Comparison of ENCODE assay signal across 12 cellular contexts in genomic region chr1:229130028-229130668, GRCh38.
A peak's percentile ranks its signal among the peaks of the same experiment; 100 is the strongest.
DNase-seq lines count a peak whose midpoint lies in the region; ATAC-seq and TF ChIP-seq lines count a peak whose summit lies in the region.
"Had no signal": no experiment of that assay in that cellular context is flagged by ENCODE, and none has a peak within 500 bp of the region (broad histone marks: within the 10 kb centered on the region; RNA-seq: fewer than 3 reads in every experiment).

No MANE protein-coding gene starts in this region.

- no peak for TF ChIP-seq EP300 in stomach (IDR thresholded peaks at IDR 0.05)

- no peaks in the 10 kb centered on the region for H3K36me3 ChIP-seq in stomach
- no peaks in the 10 kb centered on the region for H3K36me3 ChIP-seq in spleen

- H3K4me3 ChIP-seq in stomach (no peak overlapping the region), spleen (no peak overlapping the region)
- H3K4me3 ChIP-seq: SK-N-MC had no signal

- H3K4me1 Mint-ChIP-seq in activated CD4-positive, alpha-beta T cell treated with anti-CD3 and anti-CD28 coated beads, Interleukin-2, amount 10 ng/mL, durations not matched to agents 24 days and 14 days, result peaks cover 20% of the 10 kb centered on the region
- peaks cover 56 to 58% (median 56%) of the 10 kb centered on the region in 3 donors for H3K4me1 Mint-ChIP-seq in T-cell
- peaks cover 55 to 60% of the 10 kb centered on the region in 2 donors for H3K4me1 Mint-ChIP-seq in immature natural killer cell

- peaks cover 11% of the 10 kb centered on the region for H3K9me3 Mint-ChIP-seq in activated CD4-positive, alpha-beta T cell treated with anti-CD3 and anti-CD28 coated beads, Interleukin-2, amount 10 ng/mL, durations not matched to agents 24 days and 14 days
- peaks cover 6 to 8% (median 7%) of the 10 kb centered on the region in 3 donors for H3K9me3 Mint-ChIP-seq in T-cell
- H3K9me3 Mint-ChIP-seq in immature natural killer cell, result peaks cover 2 to 9% (median 6%) of the 10 kb centered on the region in 6 donors

- DNase-seq in activated CD4-positive, alpha-beta T cell treated with anti-CD3 and anti-CD28 coated beads, Interleukin-2, amount 10 ng/mL, durations not matched to agents 24 days and 14 days, result peak; percentile 61
- DNase-seq in activated CD4-positive, alpha-beta T cell treated with anti-CD3 and anti-CD28 coated beads for 48 hours, result no peak
- DNase-seq in T-cell, result peak in 31 of 34 experiments; percentile 7 to 74 (median 33)
- DNase-seq in immature natural killer cell, result peak in 1 of 3 donors; percentile 7
- peak; percentile 48 for DNase-seq in stomach
- no peak for DNase-seq in spleen
- no peak for DNase-seq in RWPE1 (ENCODE audit: low spot score)
- DNase-seq: activated CD8-positive, alpha-beta memory T cell treated with anti-CD3 and anti-CD28 coated beads, Interleukin-2, amount 50 U/mL, for 48 hours; dermis blood vessel endothelial cell; posterior cingulate gyrus had no signal

- H3K27me3 Mint-ChIP-seq in activated CD4-positive, alpha-beta T cell treated with anti-CD3 and anti-CD28 coated beads, Interleukin-2, amount 10 ng/mL, durations not matched to agents 24 days and 14 days, result peaks cover 39% of the 10 kb centered on the region
- no peaks in the 10 kb centered on the region for H3K27me3 Mint-ChIP-seq in T-cell
- peaks cover 8 to 18% (median 9%) of the 10 kb centered on the region in 3 donors for H3K27me3 Mint-ChIP-seq in immature natural killer cell (ENCODE audit: low read depth in 3 of 3)

- intact Hi-C loops in activated CD4-positive, alpha-beta T cell treated with anti-CD3 and anti-CD28 coated beads, Interleukin-2, amount 10 ng/mL, durations not matched to agents 24 days and 14 days (cut with micrococcal nuclease), result no loop called here
- intact Hi-C loops in stomach (cut with DNase I; ENCODE audit: low total_unique reads), result no loop called here
- intact Hi-C loops in spleen (cut with DNase I; ENCODE audit: low total_unique reads), result no loop called here

- POLR2A ChIA-PET in T-cell (lab: Charles Lee) (interaction anchor here in 1 of 2 donors (0.6 kb wide), 1 partner anchor 332 kb away, joined by 4 read pairs; no protein-coding TSS in a partner anchor), RWPE1 (lab: Yijun Ruan, JAX; ENCODE audit: low non-redundant PET) (no interaction called here)

- peaks cover 0 to 9% (median 4%) of the 10 kb centered on the region in 4 donors for H3K9me3 ChIP-seq in stomach
- H3K9me3 ChIP-seq in spleen, result peaks cover 0 to 13% (median 8%) of the 10 kb centered on the region in 8 donors

- no peak overlapping the region for H3K27ac Mint-ChIP-seq in activated CD4-positive, alpha-beta T cell treated with anti-CD3 and anti-CD28 coated beads, Interleukin-2, amount 10 ng/mL, durations not matched to agents 24 days and 14 days
- H3K27ac Mint-ChIP-seq in T-cell (peak overlapping the region; percentile 58 to 81), immature natural killer cell (peak overlapping the region in 2 of 6 donors; percentile 11 to 59)

- CTCF ChIA-PET in T-cell (lab: Charles Lee) (no interaction called here), RWPE1 (lab: Yijun Ruan, JAX) (interaction anchor here (0.7 kb wide), 2 partner anchors 14 to 254 kb away, joined by 3 to 5 read pairs; no protein-coding TSS in a partner anchor)

- TF ChIP-seq CTCF in stomach (IDR thresholded peaks at IDR 0.05) (no peak), spleen (IDR thresholded peaks at IDR 0.05 in 8 of 11, conservative IDR thresholded peaks at IDR 0.05 in 3 of 11) (no peak), RWPE1 (conservative IDR thresholded peaks at IDR 0.05; ENCODE audit: low read depth) (no peak)

- 55 to 69% (median 63%) methylated on average over 9 of the region's 9 CpGs for WGBS in stomach, 5 donors
- 34 to 44% (median 38%) methylated on average over 9 of the region's 9 CpGs for WGBS in spleen, 5 donors

- H3K27me3 ChIP-seq in stomach (no peaks in the 10 kb centered on the region), spleen (replicated peaks in 1 of 7) (peaks cover 0 to 5% (median 0%) of the 10 kb centered on the region in 7 donors)

- H3K4me1 ChIP-seq in stomach (peaks cover 0 to 69% (median 20%) of the 10 kb centered on the region in 4 donors), spleen (peaks cover 5 to 54% (median 39%) of the 10 kb centered on the region in 6 donors)

- TF ChIP-seq POLR2A in stomach (IDR thresholded peaks at IDR 0.05) (no peak), spleen (IDR thresholded peaks at IDR 0.05) (no peak)

- H3K4me3 Mint-ChIP-seq in activated CD4-positive, alpha-beta T cell treated with anti-CD3 and anti-CD28 coated beads, Interleukin-2, amount 10 ng/mL, durations not matched to agents 24 days and 14 days, result no peak overlapping the region
- H3K4me3 Mint-ChIP-seq in T-cell (peak overlapping the region; percentile 4 to 57 (median 38)), immature natural killer cell (peak overlapping the region; percentile 38 to 69 (median 61))

- peaks cover 3% of the 10 kb centered on the region for H3K36me3 Mint-ChIP-seq in activated CD4-positive, alpha-beta T cell treated with anti-CD3 and anti-CD28 coated beads, Interleukin-2, amount 10 ng/mL, durations not matched to agents 24 days and 14 days (ENCODE audit: low read depth)
- H3K36me3 Mint-ChIP-seq in T-cell (peaks cover 6% of the 10 kb centered on the region), immature natural killer cell (peaks cover 4 to 7% (median 4%) of the 10 kb centered on the region in 3 donors)

- peak overlapping the region in 4 of 5 donors; percentile 16 to 83 (median 64) for H3K27ac ChIP-seq in stomach
- peak overlapping the region in 1 of 8 donors; percentile 10 for H3K27ac ChIP-seq in spleen
- no peak overlapping the region for H3K27ac ChIP-seq in RWPE1
- H3K27ac ChIP-seq: SK-N-MC had no signal

- ATAC-seq in T-cell (replicated peaks in 1 of 4), result peak; percentile 78 to 86 (median 82)
- no peak for ATAC-seq in GM18907 (IDR thresholded peaks at IDR 0.05; ENCODE audit: unreplicated experiment)

Comparison
In these comparisons a context has a peak if more than half of its experiments do, and no peak if none do; other contexts are left out.
1. DNase-seq: peak in activated CD4-positive, alpha-beta T cell treated with anti-CD3 and anti-CD28 coated beads, Interleukin-2, amount 10 ng/mL, durations not matched to agents 24 days and 14 days (single experiment), T-cell (31 of 34) and stomach (single experiment); none in activated CD4-positive, alpha-beta T cell treated with anti-CD3 and anti-CD28 coated beads for 48 hours (single experiment), spleen (single experiment) and RWPE1 (single experiment).